In the genomic region with DNA sequence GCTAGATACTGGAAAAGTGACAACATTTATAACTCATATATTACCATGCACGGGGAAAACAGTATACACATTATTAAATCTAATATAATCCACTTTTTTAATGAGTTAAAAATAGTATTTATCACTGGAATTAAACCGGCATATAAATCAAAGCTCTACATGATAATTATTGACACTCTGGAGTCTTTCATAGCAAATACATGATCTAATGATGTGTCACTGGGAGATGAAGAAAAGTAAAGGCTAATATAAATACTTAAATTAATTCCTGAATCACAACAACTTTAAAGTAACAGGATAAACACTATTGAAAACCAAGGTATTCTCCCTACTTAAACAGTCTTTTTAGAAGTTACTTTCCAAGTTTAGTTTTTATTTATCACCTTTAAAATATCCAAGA, we compare ENCODE assay signal across 1 cellular context.
TF ChIP-seq lines count a peak whose summit lies in the region.

No MANE protein-coding gene starts in this region.

TF ChIP-seq in GM23338, 12 proteins besides CTCF, POLR2A, EP300 and RAD21:
- TF ChIP-seq, protein P1, sequence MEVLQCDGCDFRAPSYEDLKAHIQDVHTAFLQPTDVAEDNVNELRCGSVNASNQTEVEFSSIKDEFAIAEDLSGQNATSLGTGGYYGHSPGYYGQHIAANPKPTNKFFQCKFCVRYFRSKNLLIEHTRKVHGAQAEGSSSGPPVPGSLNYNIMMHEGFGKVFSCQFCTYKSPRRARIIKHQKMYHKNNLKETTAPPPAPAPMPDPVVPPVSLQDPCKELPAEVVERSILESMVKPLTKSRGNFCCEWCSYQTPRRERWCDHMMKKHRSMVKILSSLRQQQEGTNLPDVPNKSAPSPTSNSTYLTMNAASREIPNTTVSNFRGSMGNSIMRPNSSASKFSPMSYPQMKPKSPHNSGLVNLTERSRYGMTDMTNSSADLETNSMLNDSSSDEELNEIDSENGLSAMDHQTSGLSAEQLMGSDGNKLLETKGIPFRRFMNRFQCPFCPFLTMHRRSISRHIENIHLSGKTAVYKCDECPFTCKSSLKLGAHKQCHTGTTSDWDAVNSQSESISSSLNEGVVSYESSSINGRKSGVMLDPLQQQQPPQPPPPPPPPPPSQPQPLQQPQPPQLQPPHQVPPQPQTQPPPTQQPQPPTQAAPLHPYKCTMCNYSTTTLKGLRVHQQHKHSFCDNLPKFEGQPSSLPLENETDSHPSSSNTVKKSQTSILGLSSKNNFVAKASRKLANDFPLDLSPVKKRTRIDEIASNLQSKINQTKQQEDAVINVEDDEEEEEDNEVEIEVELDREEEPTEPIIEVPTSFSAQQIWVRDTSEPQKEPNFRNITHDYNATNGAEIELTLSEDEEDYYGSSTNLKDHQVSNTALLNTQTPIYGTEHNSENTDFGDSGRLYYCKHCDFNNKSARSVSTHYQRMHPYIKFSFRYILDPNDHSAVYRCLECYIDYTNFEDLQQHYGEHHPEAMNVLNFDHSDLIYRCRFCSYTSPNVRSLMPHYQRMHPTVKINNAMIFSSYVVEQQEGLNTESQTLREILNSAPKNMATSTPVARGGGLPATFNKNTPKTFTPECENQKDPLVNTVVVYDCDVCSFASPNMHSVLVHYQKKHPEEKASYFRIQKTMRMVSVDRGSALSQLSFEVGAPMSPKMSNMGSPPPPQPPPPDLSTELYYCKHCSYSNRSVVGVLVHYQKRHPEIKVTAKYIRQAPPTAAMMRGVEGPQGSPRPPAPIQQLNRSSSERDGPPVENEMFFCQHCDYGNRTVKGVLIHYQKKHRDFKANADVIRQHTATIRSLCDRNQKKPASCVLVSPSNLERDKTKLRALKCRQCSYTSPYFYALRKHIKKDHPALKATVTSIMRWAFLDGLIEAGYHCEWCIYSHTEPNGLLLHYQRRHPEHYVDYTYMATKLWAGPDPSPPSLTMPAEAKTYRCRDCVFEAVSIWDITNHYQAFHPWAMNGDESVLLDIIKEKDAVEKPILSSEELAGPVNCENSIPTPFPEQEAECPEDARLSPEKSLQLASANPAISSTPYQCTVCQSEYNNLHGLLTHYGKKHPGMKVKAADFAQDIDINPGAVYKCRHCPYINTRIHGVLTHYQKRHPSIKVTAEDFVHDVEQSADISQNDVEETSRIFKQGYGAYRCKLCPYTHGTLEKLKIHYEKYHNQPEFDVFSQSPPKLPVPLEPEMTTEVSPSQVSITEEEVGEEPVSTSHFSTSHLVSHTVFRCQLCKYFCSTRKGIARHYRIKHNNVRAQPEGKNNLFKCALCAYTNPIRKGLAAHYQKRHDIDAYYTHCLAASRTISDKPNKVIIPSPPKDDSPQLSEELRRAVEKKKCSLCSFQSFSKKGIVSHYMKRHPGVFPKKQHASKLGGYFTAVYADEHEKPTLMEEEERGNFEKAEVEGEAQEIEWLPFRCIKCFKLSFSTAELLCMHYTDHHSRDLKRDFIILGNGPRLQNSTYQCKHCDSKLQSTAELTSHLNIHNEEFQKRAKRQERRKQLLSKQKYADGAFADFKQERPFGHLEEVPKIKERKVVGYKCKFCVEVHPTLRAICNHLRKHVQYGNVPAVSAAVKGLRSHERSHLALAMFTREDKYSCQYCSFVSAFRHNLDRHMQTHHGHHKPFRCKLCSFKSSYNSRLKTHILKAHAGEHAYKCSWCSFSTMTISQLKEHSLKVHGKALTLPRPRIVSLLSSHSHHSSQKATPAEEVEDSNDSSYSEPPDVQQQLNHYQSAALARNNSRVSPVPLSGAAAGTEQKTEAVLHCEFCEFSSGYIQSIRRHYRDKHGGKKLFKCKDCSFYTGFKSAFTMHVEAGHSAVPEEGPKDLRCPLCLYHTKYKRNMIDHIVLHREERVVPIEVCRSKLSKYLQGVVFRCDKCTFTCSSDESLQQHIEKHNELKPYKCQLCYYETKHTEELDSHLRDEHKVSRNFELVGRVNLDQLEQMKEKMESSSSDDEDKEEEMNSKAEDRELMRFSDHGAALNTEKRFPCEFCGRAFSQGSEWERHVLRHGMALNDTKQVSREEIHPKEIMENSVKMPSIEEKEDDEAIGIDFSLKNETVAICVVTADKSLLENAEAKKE (CRISPR knock-in tag; IDR thresholded peaks at IDR 0.05) = no peak
- TF ChIP-seq ZNF114 (CRISPR knock-in tag; IDR thresholded peaks at IDR 0.05) (no peak), NANOG (IDR thresholded peaks at IDR 0.05; ENCODE audit: borderline replicate concordance) (no peak), CREB1 (CRISPR knock-in tag; IDR thresholded peaks at IDR 0.05; ENCODE audit: low read depth) (no peak)
- TF ChIP-seq, protein P2, sequence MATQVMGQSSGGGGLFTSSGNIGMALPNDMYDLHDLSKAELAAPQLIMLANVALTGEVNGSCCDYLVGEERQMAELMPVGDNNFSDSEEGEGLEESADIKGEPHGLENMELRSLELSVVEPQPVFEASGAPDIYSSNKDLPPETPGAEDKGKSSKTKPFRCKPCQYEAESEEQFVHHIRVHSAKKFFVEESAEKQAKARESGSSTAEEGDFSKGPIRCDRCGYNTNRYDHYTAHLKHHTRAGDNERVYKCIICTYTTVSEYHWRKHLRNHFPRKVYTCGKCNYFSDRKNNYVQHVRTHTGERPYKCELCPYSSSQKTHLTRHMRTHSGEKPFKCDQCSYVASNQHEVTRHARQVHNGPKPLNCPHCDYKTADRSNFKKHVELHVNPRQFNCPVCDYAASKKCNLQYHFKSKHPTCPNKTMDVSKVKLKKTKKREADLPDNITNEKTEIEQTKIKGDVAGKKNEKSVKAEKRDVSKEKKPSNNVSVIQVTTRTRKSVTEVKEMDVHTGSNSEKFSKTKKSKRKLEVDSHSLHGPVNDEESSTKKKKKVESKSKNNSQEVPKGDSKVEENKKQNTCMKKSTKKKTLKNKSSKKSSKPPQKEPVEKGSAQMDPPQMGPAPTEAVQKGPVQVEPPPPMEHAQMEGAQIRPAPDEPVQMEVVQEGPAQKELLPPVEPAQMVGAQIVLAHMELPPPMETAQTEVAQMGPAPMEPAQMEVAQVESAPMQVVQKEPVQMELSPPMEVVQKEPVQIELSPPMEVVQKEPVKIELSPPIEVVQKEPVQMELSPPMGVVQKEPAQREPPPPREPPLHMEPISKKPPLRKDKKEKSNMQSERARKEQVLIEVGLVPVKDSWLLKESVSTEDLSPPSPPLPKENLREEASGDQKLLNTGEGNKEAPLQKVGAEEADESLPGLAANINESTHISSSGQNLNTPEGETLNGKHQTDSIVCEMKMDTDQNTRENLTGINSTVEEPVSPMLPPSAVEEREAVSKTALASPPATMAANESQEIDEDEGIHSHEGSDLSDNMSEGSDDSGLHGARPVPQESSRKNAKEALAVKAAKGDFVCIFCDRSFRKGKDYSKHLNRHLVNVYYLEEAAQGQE (IDR thresholded peaks at IDR 0.05; ENCODE audit: unreplicated experiment) = no peak
